In the genomic region with DNA sequence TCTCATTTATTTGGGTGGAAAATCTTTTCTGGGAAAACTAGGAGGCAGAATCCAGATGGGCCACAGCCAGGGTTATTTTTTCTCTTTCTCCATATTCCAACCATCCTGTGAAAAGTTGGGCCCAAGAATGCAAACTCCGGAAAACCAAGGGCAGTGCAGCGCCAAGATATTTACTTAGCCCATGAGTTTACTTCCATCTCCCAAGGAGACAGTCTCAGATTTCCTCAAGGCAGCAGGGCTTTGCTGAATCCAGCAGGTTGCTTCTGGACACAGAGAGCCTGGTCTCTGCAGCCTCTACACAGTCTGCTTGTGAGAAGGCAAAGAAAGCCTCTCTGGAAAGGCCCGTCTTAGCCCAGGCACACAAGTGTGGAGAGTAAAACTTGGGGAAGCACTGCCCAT, we compare ENCODE assay signal across 14 cellular contexts. TPM values are rescaled to one million over a fixed set of nuclear protein-coding genes. Genes with fewer than 3 reads are reported as not detected.
DNase-seq lines count a peak whose midpoint lies in the region; ATAC-seq and TF ChIP-seq lines count a peak whose summit lies in the region.
"Had no signal": no experiment of that assay in that cellular context is flagged by ENCODE, and none has a peak within 500 bp of the region (broad histone marks: within the 10 kb centered on the region; RNA-seq: fewer than 3 reads in every experiment).

No MANE protein-coding gene starts in this region.

- intact Hi-C loops in ascending aorta (cut with DNase I): loop anchor here (2.0 kb wide), 3 partner anchors 15 to 293 kb away; a partner anchor contains a TSS

- peaks cover 10 to 24% of the 10 kb centered on the region in 2 donors for H3K4me1 ChIP-seq in ascending aorta
- peaks cover 20% of the 10 kb centered on the region for H3K4me1 ChIP-seq in rectal smooth muscle tissue (ENCODE audit: control insufficient read depth, insufficient read depth, low read length)
- no peaks in the 10 kb centered on the region for H3K4me1 ChIP-seq in HAP-1

- H3K36me3 ChIP-seq in ascending aorta (no peaks in the 10 kb centered on the region), rectal smooth muscle tissue (ENCODE audit: control insufficient read depth, insufficient read depth, low read length) (no peaks in the 10 kb centered on the region), HAP-1 (replicated peaks) (no peaks in the 10 kb centered on the region)

- CTCF ChIA-PET in AG04450 (lab: Charles Lee): interaction anchor here (1.0 to 3.3 kb wide), 19 partner anchors 11 to 483 kb away, joined by 3 to 86 read pairs (median 7); a partner anchor contains a TSS

- H3K9me3 ChIP-seq in AG04450 (ENCODE audit: control insufficient read depth, insufficient read depth, low read length) (no peaks in the 10 kb centered on the region), ascending aorta (no peaks in the 10 kb centered on the region), HAP-1 (no peaks in the 10 kb centered on the region)

- in situ Hi-C loops in HAP-1 (cut with MboI; ENCODE audit: low sequenced_read_pairs): loop anchor here (5.0 to 25.0 kb wide), 2 partner anchors 291 to 406 kb away; no protein-coding TSS in a partner anchor

- POLR2A ChIA-PET in AG04450 (lab: Yijun Ruan, JAX): interaction anchor here (0.6 to 2.1 kb wide), 3 partner anchors 13 to 285 kb away, joined by 5 to 9 read pairs (median 6); no protein-coding TSS in a partner anchor

- no peak for ATAC-seq in HG03039 (IDR thresholded peaks at IDR 0.05; ENCODE audit: unreplicated experiment)

- H3K4me3 ChIP-seq in AG04450 (ENCODE audit: low read depth, low read length): no peak overlapping the region
- H3K4me3 ChIP-seq in ascending aorta: peak overlapping the region in 1 of 2 donors; percentile 49
- no peak overlapping the region for H3K4me3 ChIP-seq in foreskin fibroblast (ENCODE audit: low read depth in 1 of 2, low read length in 2 of 2)
- H3K4me3 ChIP-seq in rectal smooth muscle tissue (ENCODE audit: low read length): no peak overlapping the region
- H3K4me3 ChIP-seq in HAP-1: no peak overlapping the region

- H3K27ac ChIP-seq in AG04450 (ENCODE audit: low read depth, low read length) (peak overlapping the region; percentile 73), ascending aorta (peak overlapping the region; percentile 67 to 74), rectal smooth muscle tissue (ENCODE audit: low read depth, low read length) (peak overlapping the region; percentile 75)
- H3K27ac ChIP-seq: PC-9 had no signal

- no peak for TF ChIP-seq CTCF in AG04450 (IDR thresholded peaks at IDR 0.05; ENCODE audit: low read depth, low read length)
- no peak for TF ChIP-seq CTCF in ascending aorta (IDR thresholded peaks at IDR 0.05)
- no peak for TF ChIP-seq CTCF in foreskin fibroblast (IDR thresholded peaks at IDR 0.05; ENCODE audit: low read depth, low read length)

- H3K27me3 ChIP-seq in AG04450 (ENCODE audit: control insufficient read depth, insufficient read depth, low read length) (no peaks in the 10 kb centered on the region), ascending aorta (no peaks in the 10 kb centered on the region), rectal smooth muscle tissue (ENCODE audit: control insufficient read depth, insufficient read depth, low read length) (no peaks in the 10 kb centered on the region), HAP-1 (ENCODE audit: low read depth) (peaks cover 3% of the 10 kb centered on the region; the same call in 1 of the 2 replicates)

- DNase-seq in AG04450 (ENCODE audit: low read depth, low spot score) (no peak), ascending aorta (ENCODE audit: low spot score in 2 of 2) (peak in 1 of 2 donors; percentile 65), foreskin fibroblast (peak; percentile 22 to 45), activated T-cell treated with anti-CD3 and anti-CD28 coated beads for 4 hours (no peak), HAP-1 (ENCODE audit: low spot score in 2 of 2) (no peak), HCEC 1CT (no peak)
- DNase-seq: activated naive CD8-positive, alpha-beta T cell treated with anti-CD3 and anti-CD28 coated beads, Interleukin-2, amount 10 ng/mL, durations not matched to agents 7 days and 5 days; DMS 273 treated with DMSO at 0.1 percent for 48 hours; natural killer cell; NCI-H1417; NCI-H510A; PC-9 had no signal

- no peak overlapping the region for H3K9ac ChIP-seq in rectal smooth muscle tissue (ENCODE audit: low read length)

RNA-seq across cellular contexts. Expression of a gene that starts 15.7 kb away (rescaled TPM):
- polyA plus RNA-seq in AG04450 (2011; rRNA removed): 55.2 and 61.1 TPM in 2 replicates
- 31.3 and 31.6 TPM in 2 replicates for polyA minus RNA-seq in AG04450 (2011; rRNA and poly(A)+ RNA removed)
- total RNA-seq in ascending aorta: 92.1 TPM

RNA-seq across cellular contexts. Expression of a gene that starts 58.1 kb away (rescaled TPM):
- polyA plus RNA-seq in AG04450 (2011; rRNA removed): 33.3 and 44.4 TPM in 2 replicates
- 9.4 and 15.0 TPM in 2 replicates for polyA minus RNA-seq in AG04450 (2011; rRNA and poly(A)+ RNA removed)
- total RNA-seq in ascending aorta: 64.3 TPM

Comparison
In these comparisons a context has a peak if more than half of its experiments do, and no peak if none do; other contexts are left out.
1. DNase-seq: peak in foreskin fibroblast (2 of 2); none in AG04450 (single experiment), activated T-cell treated with anti-CD3 and anti-CD28 coated beads for 4 hours (single experiment), HAP-1 (0 of 2) and HCEC 1CT (single experiment).
2. Peak in every context shown above with its lines, with median percentiles within 50 percentile points of each other: H3K27ac ChIP-seq.